In genomic region chr17:3295632-3296031, GRCh38 we compare ENCODE assay signal across 28 cellular contexts. TPM values are rescaled to one million over a fixed set of nuclear protein-coding genes. Genes with fewer than 3 reads are reported as not detected.
"Had no signal": no experiment of that assay in that cellular context is flagged by ENCODE, and none has a peak within 500 bp of the region (broad histone marks: within the 10 kb centered on the region; RNA-seq: fewer than 3 reads in every experiment).

No MANE protein-coding gene starts in this region.

- H3K4me1 ChIP-seq: stomach, suprapubic skin, testis, thyroid gland, tibial artery, tibial nerve, transverse colon, upper lobe of left lung, upper lobe of right lung, uterus, vagina had no signal

- H3K9me3 ChIP-seq: suprapubic skin, testis, thyroid gland, tibial artery, tibial nerve, transverse colon, upper lobe of left lung, upper lobe of right lung, uterus, vagina had no signal

- FAIRE-seq: urothelium cell line had no signal

- H3K4me3 ChIP-seq: stomach, suprapubic skin, testis, thoracic aorta, thyroid gland, tibial artery, tibial nerve, transverse colon, upper lobe of left lung, upper lobe of right lung, uterus, vagina had no signal

- ATAC-seq: stimulated activated effector memory CD8-positive, alpha-beta T cell treated with anti-CD3 and anti-CD28 coated beads, Interleukin-12 subunit alpha, Interleukin-12 subunit beta, amount 100 ng/mL, for 72 hours; stimulated activated memory B cell treated with anti-CD40 and anti-IgM and Interleukin-4, amounts not matched to agents 10 μg/mL and 1 μg/mL and 100 μg/mL, for 72 hours; stimulated activated naive B cell treated with anti-CD40 and anti-IgM and Interleukin-4, amounts not matched to agents 10 μg/mL and 1 μg/mL and 100 μg/mL, for 72 hours; stimulated activated naive CD8-positive, alpha-beta T cell treated with anti-CD3 and anti-CD28 coated beads, Interleukin-15, amount 100 ng/mL, for 72 hours; stimulated activated naive CD8-positive, alpha-beta T cell treated with anti-CD3 and anti-CD28 coated beads, Interleukin-15, Interleukin-2, amounts not matched to agents 100 U/mL and 50 U/mL, for 24 hours; upper lobe of right lung had no signal

- DNase-seq: stimulated activated CD4-positive, alpha-beta T cell treated with anti-CD3 and anti-CD28 coated beads, Interleukin-2, amount 100 ng/mL, for 48 hours; stimulated activated CD4-positive, alpha-beta T cell treated with anti-CD3 and anti-CD28 coated beads, Interleukin-4, amount 100 ng/mL, for 1 hour; stimulated activated CD4-positive, alpha-beta T cell treated with anti-CD3 and anti-CD28 coated beads, Interleukin-4, amount 100 ng/mL, for 24 hours; stimulated activated CD4-positive, alpha-beta T cell treated with anti-CD3 and anti-CD28 coated beads, Interleukin-4, amount 100 ng/mL, for 4 hours; stimulated activated CD8-positive, alpha-beta memory T cell treated with anti-CD3 and anti-CD28 coated beads, Interleukin-4, amount 100 ng/mL, for 48 hours; stimulated activated naive B cell treated with anti-CD40 and anti-IgM and Interleukin-4, amounts not matched to agents 10 μg/mL and 1 μg/mL and 100 μg/mL, for 72 hours; stimulated activated naive CD4-positive, alpha-beta T cell; stimulated activated naive CD4-positive, alpha-beta T cell treated with Interleukin-2 at 50 U/mL for 16 hours; stimulated activated naive CD8-positive, alpha-beta T cell treated with anti-CD3 and anti-CD28 coated beads, Interleukin-15, amount 100 ng/mL, for 72 hours; stimulated activated naive CD8-positive, alpha-beta T cell treated with anti-CD3 and anti-CD28 coated beads, Interleukin-15, Interleukin-2, amounts not matched to agents 100 U/mL and 50 U/mL, for 24 hours; stomach; substantia nigra; testis; thyroid gland; tibial artery; transverse colon; trophoblast cell; upper lobe of left lung; upper lobe of right lung; uterus had no signal

- H3K27ac ChIP-seq: stomach, suprapubic skin, testis, thoracic aorta, thyroid gland, tibial artery, tibial nerve, transverse colon, upper lobe of left lung, upper lobe of right lung, uterus, vagina had no signal

RNA-seq across cellular contexts. Expression of gene OR3A1, which starts 2.5 kb away (rescaled TPM):
- polyA plus RNA-seq: stomach, urinary bladder had no signal
